In the genomic region with DNA sequence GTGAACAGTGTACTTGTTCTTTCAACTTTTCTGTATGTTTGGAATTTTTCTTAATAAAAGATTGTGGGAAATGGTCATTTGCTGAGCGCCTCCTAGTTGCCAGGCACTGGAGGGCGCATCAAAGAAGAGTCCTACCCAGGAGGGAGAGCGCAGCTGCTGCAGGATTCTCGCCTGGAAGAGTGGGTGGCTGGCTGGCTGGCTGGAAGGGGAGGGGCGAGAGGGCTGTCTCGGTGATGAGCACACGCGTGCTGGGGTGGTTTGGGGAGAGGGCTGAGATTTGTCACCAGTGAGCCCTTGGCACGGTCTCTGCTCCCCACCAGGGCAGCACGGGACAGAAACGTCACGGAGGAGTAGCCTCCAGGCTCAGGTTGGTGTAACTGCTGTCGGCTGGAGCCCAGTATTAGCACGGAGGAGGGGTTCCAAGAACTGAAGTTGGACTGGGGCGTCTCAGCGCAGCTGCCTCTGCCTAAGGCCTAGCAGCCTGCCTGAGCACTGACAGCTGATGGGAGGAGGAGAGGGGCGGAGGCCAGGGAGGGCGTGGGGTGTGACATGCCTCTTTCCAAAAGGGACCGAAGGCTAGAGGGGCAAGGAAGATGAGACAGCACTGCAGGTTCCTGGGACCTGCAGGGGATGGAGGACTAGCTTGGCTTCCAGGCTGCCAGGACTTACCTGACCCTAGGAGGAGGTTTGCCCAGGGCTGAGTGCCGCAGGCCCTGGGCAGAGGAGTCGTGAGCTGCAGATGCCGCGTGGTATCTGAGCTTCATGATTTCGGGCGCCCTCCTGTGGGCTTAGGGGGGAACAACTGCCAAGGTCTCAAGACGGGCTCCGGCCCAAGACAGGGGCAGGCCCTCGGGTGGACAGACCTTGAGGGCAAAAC, we compare ENCODE assay signal across 8 cellular contexts. TPM values are rescaled to one million over a fixed set of nuclear protein-coding genes. Genes with fewer than 3 reads are reported as not detected.
DNase-seq lines count a peak whose midpoint lies in the region; ATAC-seq and TF ChIP-seq lines count a peak whose summit lies in the region.

No MANE protein-coding gene starts in this region.

- peak; percentile 96 for TF ChIP-seq CTCF in AG04449 (IDR thresholded peaks at IDR 0.05; ENCODE audit: insufficient read depth, low read length, missing control alignments)
- TF ChIP-seq CTCF in kidney epithelial cell (IDR thresholded peaks at IDR 0.05; ENCODE audit: insufficient read depth, low read length, poor library complexity, severe bottlenecking), result peak; percentile 90

- DNase-seq in AG04449 (ENCODE audit: low read depth, low spot score), result peak; percentile 55
- DNase-seq in NCI-H2227 (lab: John Stamatoyannopoulos, UW; ENCODE audit: unreplicated experiment), result peak; percentile 87
- DNase-seq in activated CD4-positive, CD25-positive, alpha-beta regulatory T cell (lab: John Stamatoyannopoulos, UW), result peak; percentile 57 to 72 (median 66)
- DNase-seq in central memory CD4-positive, alpha-beta T cell, result peak; percentile 78
- peak; percentile 65 for DNase-seq in kidney epithelial cell (ENCODE audit: low read depth)
- DNase-seq in stimulated activated CD4-positive, alpha-beta T cell treated with anti-CD3 and anti-CD28 coated beads, Interleukin-15, amount 100 ng/mL, for 24 hours, result peak; percentile 87

- POLR2A ChIA-PET in AG04449 (lab: Yijun Ruan, JAX), result interaction anchor here (0.6 to 1.1 kb wide), 4 partner anchors 32 to 126 kb away, joined by 3 to 6 read pairs (median 4); partner anchors contain the start of gene WDR59

- H3K4me3 ChIP-seq in AG04449 (ENCODE audit: low read depth, low read length) (peak overlapping the region; percentile 42), kidney epithelial cell (ENCODE audit: low read depth, low read length) (no peak overlapping the region)

- no peaks in the 10 kb centered on the region for H3K36me3 ChIP-seq in kidney epithelial cell (ENCODE audit: control insufficient read depth, insufficient read depth, low read length)

- H3K27me3 ChIP-seq in kidney epithelial cell (ENCODE audit: control insufficient read depth, insufficient read depth, low read length), result peaks cover 10% of the 10 kb centered on the region

- CTCF ChIA-PET in AG04449 (lab: Yijun Ruan, JAX), result interaction anchor here (0.6 to 11.0 kb wide), 65 partner anchors 11 to 416 kb away, joined by 3 to 450 read pairs (median 4); partner anchors contain the start of genes MLKL, WDR59 and ZNRF1

- ATAC-seq in GM18868 (IDR thresholded peaks at IDR 0.05; ENCODE audit: unreplicated experiment) (peak; percentile 54), HG03108 (IDR thresholded peaks at IDR 0.05; ENCODE audit: unreplicated experiment) (peak; percentile 48)

RNA-seq across cellular contexts. Expression of gene LDHD, which starts 5.7 kb away (rescaled TPM):
- total RNA-seq in kidney epithelial cell, result 0.55 TPM in 1 of 2 replicates, not detected in the other

RNA-seq across cellular contexts. Expression of gene ZFP1, which starts 37.4 kb away (rescaled TPM):
- 10.3 and 12.0 TPM in 2 replicates for total RNA-seq in kidney epithelial cell
